In genomic region chr2:74471332-74472065, GRCh38 we compare ENCODE assay signal across 8 cellular contexts. TPM values are rescaled to one million over a fixed set of nuclear protein-coding genes. Genes with fewer than 3 reads are reported as not detected.
A peak's percentile ranks its signal among the peaks of the same experiment; 100 is the strongest.
DNase-seq lines count a peak whose midpoint lies in the region; FAIRE-seq and TF ChIP-seq lines count a peak whose summit lies in the region.

No MANE protein-coding gene starts in this region.

- H3K9me3 ChIP-seq in muscle layer of duodenum (ENCODE audit: control insufficient read depth in 1 of 2, low read length in 2 of 2), result no peaks in the 10 kb centered on the region

- TF ChIP-seq CTCF in choroid plexus epithelial cell (conservative IDR thresholded peaks at IDR 0.05; ENCODE audit: low read depth, low read length), result no peak

- H3K27ac ChIP-seq in ACC112 (ENCODE audit: low read depth, low read length) (peak overlapping the region; percentile 67), muscle layer of duodenum (ENCODE audit: low read length) (peak overlapping the region; percentile 94)

- no peak for FAIRE-seq in frontal cortex (lab: Jason Lieb, UNC)

- H3K27me3 ChIP-seq in ACC112 (ENCODE audit: insufficient read depth, low read length), result no peaks in the 10 kb centered on the region
- H3K27me3 ChIP-seq in muscle layer of duodenum (ENCODE audit: low read depth, low read length), result no peaks in the 10 kb centered on the region

- DNase-seq in Jurkat, Clone E6-1 (ENCODE audit: low read depth, low spot score), result no peak
- DNase-seq in choroid plexus epithelial cell (ENCODE audit: low read depth) (no peak), SHP77 (lab: John Stamatoyannopoulos, UW) (no peak), posterior cingulate gyrus (no peak), frontal cortex (ENCODE audit: low spot score in 2 of 2) (no peak), epidermal melanocyte (ENCODE audit: insufficient read length, low spot score) (no peak)

- peaks cover 7% of the 10 kb centered on the region for H3K79me2 ChIP-seq in ACC112 (ENCODE audit: control insufficient read depth, insufficient read depth, low read length, unreplicated experiment)

- H3K4me3 ChIP-seq in ACC112 (ENCODE audit: low read depth, low read length) (peak overlapping the region; percentile 80), choroid plexus epithelial cell (ENCODE audit: low read depth, low read length) (peak overlapping the region; percentile 89), muscle layer of duodenum (ENCODE audit: low read depth in 1 of 2, low read length in 2 of 2) (peak overlapping the region; percentile 85 to 94)
- H3K4me3 ChIP-seq in Jurkat, Clone E6-1 (ENCODE audit: low read length), result peak overlapping the region; percentile 96

- H3K36me3 ChIP-seq in ACC112 (ENCODE audit: insufficient read depth, low read length) (peaks cover 4% of the 10 kb centered on the region; the same call in 1 of the 2 replicates), muscle layer of duodenum (ENCODE audit: control insufficient read depth in 1 of 2, insufficient read depth in 2 of 2, low read length in 2 of 2) (peaks cover 14 to 21% of the 10 kb centered on the region in 2 donors)

- H3K4me1 ChIP-seq in ACC112 (ENCODE audit: control insufficient read depth, insufficient read depth, low read length, unreplicated experiment) (peaks cover 9% of the 10 kb centered on the region), muscle layer of duodenum (ENCODE audit: control insufficient read depth in 1 of 2, insufficient read depth in 2 of 2, low read length in 2 of 2) (peaks cover 8 to 17% of the 10 kb centered on the region in 2 donors)

- intact Hi-C loops in posterior cingulate gyrus (cut with DNase I), result no loop called here

- H2AFZ ChIP-seq in ACC112 (ENCODE audit: low read length, unreplicated experiment), result peak overlapping the region; percentile 58

RNA-seq across cellular contexts. Expression of gene MRPL53, which starts 1.0 kb away (rescaled TPM):
- 148 TPM for polyA plus RNA-seq in Jurkat, Clone E6-1 (2012; ENCODE audit: insufficient read depth, insufficient read length)
- total RNA-seq in frontal cortex, result 14.3 TPM

RNA-seq across cellular contexts. Expression of gene MOGS, which starts 6.3 kb away (rescaled TPM):
- polyA plus RNA-seq in Jurkat, Clone E6-1 (2012; ENCODE audit: insufficient read depth, insufficient read length), result 51.8 TPM
- 26.9 TPM for total RNA-seq in frontal cortex

RNA-seq across cellular contexts. Expression of gene CCDC142, which starts 11.3 kb away (rescaled TPM):
- 9.0 TPM for polyA plus RNA-seq in Jurkat, Clone E6-1 (2012; ENCODE audit: insufficient read depth, insufficient read length)
- 33.0 TPM for total RNA-seq in frontal cortex

RNA-seq across cellular contexts. Expression of gene TTC31, which starts 11.4 kb away (rescaled TPM):
- 34.5 TPM for polyA plus RNA-seq in Jurkat, Clone E6-1 (2012; ENCODE audit: insufficient read depth, insufficient read length)
- total RNA-seq in frontal cortex, result 7.7 TPM

RNA-seq across cellular contexts. Expression of gene WBP1, which starts 13.3 kb away (rescaled TPM):
- 88.4 TPM for polyA plus RNA-seq in Jurkat, Clone E6-1 (2012; ENCODE audit: insufficient read depth, insufficient read length)
- 24.9 TPM for total RNA-seq in frontal cortex
